8 cellular contexts compared by ENCODE assay signal in genomic region chr2:28716265-28716865, GRCh38. TPM values are rescaled to one million over a fixed set of nuclear protein-coding genes. Genes with fewer than 3 reads are reported as not detected.
A peak's percentile ranks its signal among the peaks of the same experiment; 100 is the strongest.
DNase-seq lines count a peak whose midpoint lies in the region; ATAC-seq and TF ChIP-seq lines count a peak whose summit lies in the region.

No MANE protein-coding gene starts in this region.

- H3K4me3 Mint-ChIP-seq in nephron progenitor cell: no peak overlapping the region

- no peak overlapping the region for H3K4me3 ChIP-seq in RWPE2 (ENCODE audit: severe bottlenecking)

- ATAC-seq in RWPE2 (ENCODE audit: low read depth) (peak; percentile 79), esophagus mucosa (peak; percentile 82), GM21786 (IDR thresholded peaks at IDR 0.05; ENCODE audit: unreplicated experiment) (no peak), HG03439 (IDR thresholded peaks at IDR 0.05; ENCODE audit: unreplicated experiment) (no peak), GM19452 (IDR thresholded peaks at IDR 0.05; ENCODE audit: unreplicated experiment) (no peak)

- H3K27me3 ChIP-seq in RWPE2 (ENCODE audit: insufficient read depth, poor library complexity, severe bottlenecking): no peaks in the 10 kb centered on the region

- DNase-seq in COLO668 (lab: John Stamatoyannopoulos, UW; ENCODE audit: unreplicated experiment) (peak; percentile 60), HPDE6-E6E7 (ENCODE audit: extremely low spot score) (peak; percentile 67), RWPE2 (ENCODE audit: low spot score) (no peak), nephron progenitor cell (no peak)

- H3K27me3 Mint-ChIP-seq in nephron progenitor cell (ENCODE audit: low read depth, poor library complexity): peaks cover 2% of the 10 kb centered on the region

- no peaks in the 10 kb centered on the region for H3K9me3 ChIP-seq in RWPE2 (ENCODE audit: severe bottlenecking)

- peaks cover 23% of the 10 kb centered on the region for H3K4me1 Mint-ChIP-seq in nephron progenitor cell

- TF ChIP-seq CTCF in RWPE2 (IDR thresholded peaks at IDR 0.05; ENCODE audit: poor library complexity, severe bottlenecking): no peak
- TF ChIP-seq CTCF in nephron progenitor cell (IDR thresholded peaks at IDR 0.05): no peak

- peak overlapping the region; percentile 29 for H3K27ac Mint-ChIP-seq in nephron progenitor cell

- H3K27ac ChIP-seq in RWPE2 (ENCODE audit: poor library complexity, severe bottlenecking): peak overlapping the region; percentile 77

- H3K36me3 Mint-ChIP-seq in nephron progenitor cell (ENCODE audit: low read depth): no peaks in the 10 kb centered on the region

- H3K36me3 ChIP-seq in RWPE2 (ENCODE audit: low read depth): no peaks in the 10 kb centered on the region

- peaks cover 36% of the 10 kb centered on the region for H3K4me1 ChIP-seq in RWPE2 (ENCODE audit: insufficient read depth, poor library complexity, severe bottlenecking)

- H3K9me3 Mint-ChIP-seq in nephron progenitor cell: peaks cover 5% of the 10 kb centered on the region

RNA-seq across cellular contexts. Expression of gene PPP1CB, which starts 35.3 kb away (rescaled TPM):
- 327 TPM for total RNA-seq in esophagus mucosa

Comparison
In these comparisons a context has a peak if more than half of its experiments do, and no peak if none do; other contexts are left out.
1. DNase-seq: peak in COLO668 (single experiment) and HPDE6-E6E7 (single experiment); none in RWPE2 (single experiment) and nephron progenitor cell (single experiment).
2. ATAC-seq: peak in RWPE2 (single experiment) and esophagus mucosa (single experiment); none in GM21786 (single experiment), HG03439 (single experiment) and GM19452 (single experiment).